In genomic region chr6:147202516-147203310, GRCh38 we compare ENCODE assay signal across 8 cellular contexts. TPM values are rescaled to one million over a fixed set of nuclear protein-coding genes. Genes with fewer than 3 reads are reported as not detected.
A peak's percentile ranks its signal among the peaks of the same experiment; 100 is the strongest.
DNase-seq lines count a peak whose midpoint lies in the region; ATAC-seq and TF ChIP-seq lines count a peak whose summit lies in the region.

No MANE protein-coding gene starts in this region.

- H3K27ac ChIP-seq in DOHH2 (ENCODE audit: low read depth, low read length), result peak overlapping the region; percentile 68
- peak overlapping the region; percentile 77 for H3K27ac ChIP-seq in Karpas-422 (ENCODE audit: low read length)

- H3K9me2 ChIP-seq in DOHH2 (replicated peaks; ENCODE audit: control insufficient read depth, low read length) (no peaks in the 10 kb centered on the region), Karpas-422 (replicated peaks; ENCODE audit: insufficient read depth, low read length) (no peaks in the 10 kb centered on the region)

- peaks cover 24% of the 10 kb centered on the region for H3K36me3 Mint-ChIP-seq in activated T-helper 17 cell treated with anti-CD3 and anti-CD28 coated beads, Interleukin-2, amount 50 U/mL, for 72 hours (ENCODE audit: low read depth)
- peaks cover 0 to 4% (median 0%) of the 10 kb centered on the region in 3 donors for H3K36me3 Mint-ChIP-seq in naive thymus-derived CD8-positive, alpha-beta T cell
- no peaks in the 10 kb centered on the region for H3K36me3 Mint-ChIP-seq in stimulated activated naive B cell treated with anti-CD40 and anti-IgM and Interleukin-4, amounts not matched to agents 10 μg/mL and 1 μg/mL and 100 μg/mL, for 72 hours

- 0 out of 2 replicates have a peak, but pooled peaks cover 2% of the 10 kb centered on the region for H3F3A ChIP-seq in DOHH2 (ENCODE audit: control insufficient read depth, insufficient read depth)

- H3K9ac ChIP-seq in Karpas-422 (ENCODE audit: low read length), result peak overlapping the region; percentile 95

- H3K27ac Mint-ChIP-seq in activated T-helper 17 cell treated with anti-CD3 and anti-CD28 coated beads, Interleukin-2, amount 50 U/mL, for 72 hours, result peak overlapping the region; percentile 97
- peak overlapping the region; percentile 95 to 100 (median 98) for H3K27ac Mint-ChIP-seq in naive thymus-derived CD8-positive, alpha-beta T cell
- peak overlapping the region; percentile 97 for H3K27ac Mint-ChIP-seq in stimulated activated naive B cell treated with anti-CD40 and anti-IgM and Interleukin-4, amounts not matched to agents 10 μg/mL and 1 μg/mL and 100 μg/mL, for 72 hours

- H3K27me3 Mint-ChIP-seq in activated T-helper 17 cell treated with anti-CD3 and anti-CD28 coated beads, Interleukin-2, amount 50 U/mL, for 72 hours, result no peaks in the 10 kb centered on the region
- H3K27me3 Mint-ChIP-seq in naive thymus-derived CD8-positive, alpha-beta T cell, result no peaks in the 10 kb centered on the region
- peaks cover 0 to 4% of the 10 kb centered on the region in 2 donors for H3K27me3 Mint-ChIP-seq in stimulated activated naive B cell treated with anti-CD40 and anti-IgM and Interleukin-4, amounts not matched to agents 10 μg/mL and 1 μg/mL and 100 μg/mL, for 72 hours

- ATAC-seq in GM21825 (IDR thresholded peaks at IDR 0.05; ENCODE audit: unreplicated experiment), result peak; percentile 80
- peak; percentile 88 for ATAC-seq in activated T-helper 17 cell treated with anti-CD3 and anti-CD28 coated beads, Interleukin-2, amount 50 U/mL, for 72 hours (replicated peaks)
- ATAC-seq in naive thymus-derived CD8-positive, alpha-beta T cell, result peak; percentile 79 to 82
- ATAC-seq in stimulated activated naive B cell treated with anti-CD40 and anti-IgM and Interleukin-4, amounts not matched to agents 10 μg/mL and 1 μg/mL and 100 μg/mL, for 72 hours (replicated peaks), result peak; percentile 85 to 88

- peak overlapping the region; percentile 96 for H2AFZ ChIP-seq in Karpas-422 (ENCODE audit: low read length)

- no peaks in the 10 kb centered on the region for H3K9me3 Mint-ChIP-seq in activated T-helper 17 cell treated with anti-CD3 and anti-CD28 coated beads, Interleukin-2, amount 50 U/mL, for 72 hours
- H3K9me3 Mint-ChIP-seq in naive thymus-derived CD8-positive, alpha-beta T cell, result no peaks in the 10 kb centered on the region
- no peaks in the 10 kb centered on the region for H3K9me3 Mint-ChIP-seq in stimulated activated naive B cell treated with anti-CD40 and anti-IgM and Interleukin-4, amounts not matched to agents 10 μg/mL and 1 μg/mL and 100 μg/mL, for 72 hours

- H3K9me3 ChIP-seq in DOHH2 (ENCODE audit: control insufficient read depth, insufficient read depth, low read length), result no peaks in the 10 kb centered on the region
- no peaks in the 10 kb centered on the region for H3K9me3 ChIP-seq in Karpas-422 (ENCODE audit: low read length)

- H3K79me2 ChIP-seq in DOHH2 (ENCODE audit: control insufficient read depth, low read length), result peaks cover 34% of the 10 kb centered on the region
- H3K79me2 ChIP-seq in Karpas-422 (ENCODE audit: low read length), result peaks cover 41% of the 10 kb centered on the region

- H4K20me1 ChIP-seq in DOHH2 (ENCODE audit: control insufficient read depth, insufficient read depth, low read depth, low read length) (0 out of 2 replicates have a peak, but pooled peaks cover under 1% of the 10 kb centered on the region), Karpas-422 (ENCODE audit: insufficient read depth, low read depth, low read length) (no peaks in the 10 kb centered on the region)

- H3K4me3 ChIP-seq in DOHH2 (ENCODE audit: low read length), result peak overlapping the region; percentile 98
- H3K4me3 ChIP-seq in Karpas-422 (ENCODE audit: low read length), result peak overlapping the region; percentile 88
- H3K4me3 ChIP-seq in fibroblast of mammary gland (ENCODE audit: control insufficient read depth, low read depth, low read length), result peak overlapping the region; percentile 81

- peaks cover 15% of the 10 kb centered on the region for H3K4me1 ChIP-seq in DOHH2 (ENCODE audit: control insufficient read depth, low read length)
- peaks cover 32% of the 10 kb centered on the region for H3K4me1 ChIP-seq in Karpas-422 (ENCODE audit: low read length)

- peak overlapping the region; percentile 95 for H3K4me3 Mint-ChIP-seq in activated T-helper 17 cell treated with anti-CD3 and anti-CD28 coated beads, Interleukin-2, amount 50 U/mL, for 72 hours
- peak overlapping the region; percentile 93 to 100 (median 98) for H3K4me3 Mint-ChIP-seq in naive thymus-derived CD8-positive, alpha-beta T cell
- peak overlapping the region; percentile 92 to 96 for H3K4me3 Mint-ChIP-seq in stimulated activated naive B cell treated with anti-CD40 and anti-IgM and Interleukin-4, amounts not matched to agents 10 μg/mL and 1 μg/mL and 100 μg/mL, for 72 hours

- H3K4me2 ChIP-seq in DOHH2 (ENCODE audit: low read length) (peak overlapping the region; percentile 92), Karpas-422 (ENCODE audit: low read depth, low read length, poor library complexity, severe bottlenecking) (peak overlapping the region; percentile 91)

- TF ChIP-seq CTCF in DOHH2 (IDR thresholded peaks at IDR 0.05; ENCODE audit: low read depth, low read length, poor library complexity, severe bottlenecking) (no peak), fibroblast of mammary gland (conservative IDR thresholded peaks at IDR 0.05; ENCODE audit: control insufficient read depth, insufficient read depth, low read depth, low read length) (no peak)

- peaks cover 15% of the 10 kb centered on the region for H3K4me1 Mint-ChIP-seq in activated T-helper 17 cell treated with anti-CD3 and anti-CD28 coated beads, Interleukin-2, amount 50 U/mL, for 72 hours
- peaks cover 17 to 39% (median 24%) of the 10 kb centered on the region in 4 donors for H3K4me1 Mint-ChIP-seq in naive thymus-derived CD8-positive, alpha-beta T cell
- peaks cover 14 to 24% of the 10 kb centered on the region in 2 donors for H3K4me1 Mint-ChIP-seq in stimulated activated naive B cell treated with anti-CD40 and anti-IgM and Interleukin-4, amounts not matched to agents 10 μg/mL and 1 μg/mL and 100 μg/mL, for 72 hours

- DNase-seq in Karpas-422 (peak; percentile 97), RPMI7951 (ENCODE audit: low read depth) (peak; percentile 98), fibroblast of mammary gland (ENCODE audit: low read depth) (peak; percentile 98)
- DNase-seq in naive thymus-derived CD8-positive, alpha-beta T cell, result peak; percentile 57 to 93 (median 84)
- DNase-seq in stimulated activated naive B cell treated with anti-CD40 and anti-IgM and Interleukin-4, amounts not matched to agents 10 μg/mL and 1 μg/mL and 100 μg/mL, for 72 hours, result peak; percentile 81

- POLR2A ChIA-PET in naive thymus-derived CD8-positive, alpha-beta T cell (lab: Charles Lee), result interaction anchor here (0.7 to 2.6 kb wide), 13 partner anchors 10 to 1468 kb away, joined by 3 to 9 read pairs (median 3); partner anchors contain the start of genes EPM2A and FBXO30

- H3K27me3 ChIP-seq in DOHH2 (ENCODE audit: control insufficient read depth, low read length) (no peaks in the 10 kb centered on the region), Karpas-422 (ENCODE audit: low read length) (no peaks in the 10 kb centered on the region)

- peaks cover 6% of the 10 kb centered on the region; the same call in 1 of the 2 replicates for H3K36me3 ChIP-seq in DOHH2 (ENCODE audit: control insufficient read depth, low read length)
- H3K36me3 ChIP-seq in Karpas-422 (ENCODE audit: insufficient read depth, low read length), result no peaks in the 10 kb centered on the region

RNA-seq across cellular contexts. Expression of gene STXBP5, which starts 1.5 kb away (rescaled TPM):
- 12.1 and 30.5 TPM in 2 replicates for total RNA-seq in Karpas-422 (2014; rRNA removed; shearing (Covaris generic); ENCODE audit: low replicate concordance)
- 21.1 and 27.6 TPM in 2 replicates for total RNA-seq in RPMI7951 (2014; rRNA removed; shearing (Covaris generic))
- 10 to 100 TPM; 13.0 to 20.2 TPM for total RNA-seq in activated T-helper 17 cell treated with anti-CD3 and anti-CD28 coated beads, Interleukin-2, amount 50 U/mL, for 72 hours
- 10 to 100 TPM; 36.5 to 37.6 TPM for total RNA-seq in naive thymus-derived CD8-positive, alpha-beta T cell
- polyA plus RNA-seq in naive thymus-derived CD8-positive, alpha-beta T cell, result 10 to 100 TPM in 1 of 3 donors, 1 to 10 TPM in 2; 2.9 to 11.2 (median 5.6) TPM

Comparison
In these comparisons a context has a peak if more than half of its experiments do, and no peak if none do; other contexts are left out.
1. Peak in every context shown above with its lines: DNase-seq, ATAC-seq, H3K4me3 ChIP-seq and H3K27ac ChIP-seq.